In the genomic region with DNA sequence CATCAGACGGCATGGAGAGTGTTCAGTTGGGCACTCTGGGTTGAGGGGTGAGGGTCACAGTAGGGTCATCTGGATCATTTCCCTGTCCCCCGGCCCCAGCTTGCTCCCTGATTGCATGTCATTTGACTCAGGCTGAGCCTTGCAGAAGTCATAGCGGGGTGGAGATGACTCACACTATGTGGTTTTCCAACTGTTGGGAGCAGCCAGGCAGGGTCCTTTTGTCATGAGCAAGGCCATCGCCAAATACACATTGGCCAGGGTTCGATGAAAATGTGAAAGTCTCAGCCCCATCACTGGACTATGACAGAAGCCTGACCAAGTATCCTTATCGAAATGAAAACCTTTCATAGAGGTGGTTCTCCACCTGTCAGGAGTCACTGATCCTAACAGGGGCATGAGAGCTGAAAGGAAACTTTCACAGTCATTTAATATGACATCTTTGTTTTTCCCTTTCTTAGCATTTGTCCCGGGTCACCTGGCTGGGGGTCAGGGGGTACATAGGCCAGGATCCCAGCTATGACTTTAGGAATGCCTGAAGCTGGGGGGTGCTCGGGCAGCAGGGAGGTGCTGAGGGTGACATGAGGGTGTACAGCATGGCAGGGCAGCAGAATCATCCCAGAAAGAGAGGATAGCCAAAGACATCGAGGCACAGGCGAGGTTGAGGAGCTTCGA, we compare ENCODE assay signal across 8 cellular contexts.
A peak's percentile ranks its signal among the peaks of the same experiment; 100 is the strongest.
DNase-seq lines count a peak whose midpoint lies in the region; ATAC-seq and TF ChIP-seq lines count a peak whose summit lies in the region.

No MANE protein-coding gene starts in this region.

- ATAC-seq in mucosa of descending colon, result peak; percentile 39

- no peak overlapping the region for H3K4me3 ChIP-seq in AG10803 (ENCODE audit: low read length)
- H3K4me3 ChIP-seq in MG63, result no peak overlapping the region
- H3K4me3 ChIP-seq in mammary epithelial cell (replicated peaks in 1 of 3; ENCODE audit: insufficient read depth in 1 of 3, low read depth in 2 of 3, low read length in 3 of 3), result no peak overlapping the region
- no peak overlapping the region for H3K4me3 ChIP-seq in mucosa of descending colon
- no peak overlapping the region for H3K4me3 ChIP-seq in dorsolateral prefrontal cortex

- H3K9ac ChIP-seq in mammary epithelial cell (ENCODE audit: insufficient read depth, low read length), result no peak overlapping the region

- H3K4me1 ChIP-seq in mammary epithelial cell (ENCODE audit: insufficient read depth, low read length) (peaks cover 38% of the 10 kb centered on the region), mucosa of descending colon (ENCODE audit: low read depth) (peaks cover 17% of the 10 kb centered on the region)

- H3K9me3 ChIP-seq in MG63, result no peaks in the 10 kb centered on the region
- H3K9me3 ChIP-seq in mammary epithelial cell (replicated peaks; ENCODE audit: insufficient read depth, low read length), result no peaks in the 10 kb centered on the region
- no peaks in the 10 kb centered on the region for H3K9me3 ChIP-seq in mucosa of descending colon

- no peaks in the 10 kb centered on the region for H3K27me3 ChIP-seq in MG63
- no peaks in the 10 kb centered on the region for H3K27me3 ChIP-seq in mammary epithelial cell (ENCODE audit: insufficient read depth, low read length)
- H3K27me3 ChIP-seq in dorsolateral prefrontal cortex, result no peaks in the 10 kb centered on the region

- no peaks in the 10 kb centered on the region for H3K36me3 Mint-ChIP-seq in activated naive CD4-positive, alpha-beta T cell treated with anti-CD3 and anti-CD28 coated beads, Interleukin-2, amount 10 ng/mL, durations not matched to agents 7 days and 5 days

- no peak overlapping the region for H2AFZ ChIP-seq in mammary epithelial cell (ENCODE audit: low read depth, low read length)

- H3K36me3 ChIP-seq in MG63 (no peaks in the 10 kb centered on the region), mammary epithelial cell (ENCODE audit: insufficient read depth, low read length) (no peaks in the 10 kb centered on the region), mucosa of descending colon (ENCODE audit: low read depth) (no peaks in the 10 kb centered on the region)

- dilution Hi-C loops in mammary epithelial cell (cut with HindIII; ENCODE audit: low sequenced_read_pairs), result no loop called here

- DNase-seq in AG10803 (ENCODE audit: low read depth) (peak; percentile 78), MG63 (peak; percentile 71), mammary epithelial cell (peak; percentile 74), mucosa of descending colon (peak in 1 of 3 donors; percentile 32), NCI-H446 (lab: John Stamatoyannopoulos, UW) (no peak), dorsolateral prefrontal cortex (no peak), NCI-H1417 (lab: John Stamatoyannopoulos, UW) (no peak)
- DNase-seq in activated naive CD4-positive, alpha-beta T cell treated with anti-CD3 and anti-CD28 coated beads, Interleukin-2, amount 10 ng/mL, durations not matched to agents 7 days and 5 days, result no peak

- in situ Hi-C loops in mammary epithelial cell (cut with MboI; ENCODE audit: low sequenced_read_pairs in 2 of 2), result no loop called here

- TF ChIP-seq CTCF in AG10803 (conservative IDR thresholded peaks at IDR 0.05; ENCODE audit: low read length) (no peak), mammary epithelial cell (conservative IDR thresholded peaks at IDR 0.05 in 1 of 2, IDR thresholded peaks at IDR 0.05 in 1 of 2; ENCODE audit: extremely low read depth in 1 of 2, insufficient read depth in 1 of 2, low read depth in 1 of 2, low read length in 2 of 2) (no peak), mucosa of descending colon (IDR thresholded peaks at IDR 0.05) (no peak), dorsolateral prefrontal cortex (IDR thresholded peaks at IDR 0.05 in 54 of 56, conservative IDR thresholded peaks at IDR 0.05 in 2 of 56; ENCODE audit: low read depth in 1 of 56, partially characterized antibody in 56 of 56) (no peak)

- peaks cover 39% of the 10 kb centered on the region for H3K27me3 Mint-ChIP-seq in activated naive CD4-positive, alpha-beta T cell treated with anti-CD3 and anti-CD28 coated beads, Interleukin-2, amount 10 ng/mL, durations not matched to agents 7 days and 5 days

- CTCF ChIA-PET in mammary epithelial cell (lab: Charles Lee; ENCODE audit: low non-redundant PET), result no interaction called here
- CTCF ChIA-PET in activated naive CD4-positive, alpha-beta T cell treated with anti-CD3 and anti-CD28 coated beads, Interleukin-2, amount 10 ng/mL, durations not matched to agents 7 days and 5 days (lab: Charles Lee), result no interaction called here

- no peaks in the 10 kb centered on the region for H3K79me2 ChIP-seq in mammary epithelial cell (ENCODE audit: insufficient read depth, low read length)

- H3K27ac Mint-ChIP-seq in activated naive CD4-positive, alpha-beta T cell treated with anti-CD3 and anti-CD28 coated beads, Interleukin-2, amount 10 ng/mL, durations not matched to agents 7 days and 5 days, result no peak overlapping the region

- no TSS peak for BruUV-seq in mammary epithelial cell (replicated peaks; lab: Mats Ljungman, UMichigan)

- H3K4me3 Mint-ChIP-seq in activated naive CD4-positive, alpha-beta T cell treated with anti-CD3 and anti-CD28 coated beads, Interleukin-2, amount 10 ng/mL, durations not matched to agents 7 days and 5 days, result no peak overlapping the region

- H3K4me2 ChIP-seq in mammary epithelial cell (ENCODE audit: insufficient read depth, low read depth, low read length), result no peak overlapping the region

- no peaks in the 10 kb centered on the region for H3K9me3 Mint-ChIP-seq in activated naive CD4-positive, alpha-beta T cell treated with anti-CD3 and anti-CD28 coated beads, Interleukin-2, amount 10 ng/mL, durations not matched to agents 7 days and 5 days

- intact Hi-C loops in mammary epithelial cell (cut with micrococcal nuclease), result no loop called here
- intact Hi-C loops in mucosa of descending colon (cut with DNase I, micrococcal nuclease), result no loop called here
- intact Hi-C loops in dorsolateral prefrontal cortex (cut with DNase I), result no loop called here

- 82% methylated on average over 10 of the region's 11 CpGs for WGBS in mammary epithelial cell (ENCODE audit: low coverage, missing lambda C conversion rate)

- peaks cover 34% of the 10 kb centered on the region for H3K4me1 Mint-ChIP-seq in activated naive CD4-positive, alpha-beta T cell treated with anti-CD3 and anti-CD28 coated beads, Interleukin-2, amount 10 ng/mL, durations not matched to agents 7 days and 5 days

- H3K27ac ChIP-seq in mammary epithelial cell (ENCODE audit: insufficient read depth, low read depth, low read length) (no peak overlapping the region), dorsolateral prefrontal cortex (peak overlapping the region in 2 of 59 donors; percentile 19 to 48)

- no peaks in the 10 kb centered on the region for H4K20me1 ChIP-seq in mammary epithelial cell (ENCODE audit: insufficient read depth, low read length)

Comparison
In these comparisons a context has a peak if more than half of its experiments do, and no peak if none do; other contexts are left out.
1. DNase-seq: peak in AG10803 (single experiment), MG63 (single experiment) and mammary epithelial cell (single experiment); none in NCI-H446 (0 of 2), activated naive CD4-positive, alpha-beta T cell treated with anti-CD3 and anti-CD28 coated beads, Interleukin-2, amount 10 ng/mL, durations not matched to agents 7 days and 5 days (single experiment), dorsolateral prefrontal cortex (0 of 10) and NCI-H1417 (0 of 3).